ENCODE assay signal across 20 cellular contexts in genomic region chr1:230939806-230940489, GRCh38.
"Had no signal": no experiment of that assay in that cellular context is flagged by ENCODE, and none has a peak within 500 bp of the region (broad histone marks: within the 10 kb centered on the region; RNA-seq: fewer than 3 reads in every experiment).

No MANE protein-coding gene starts in this region.

- H3K4me1 ChIP-seq: right atrium auricular region had no signal

- H3K4me3 Mint-ChIP-seq: activated naive CD4-positive, alpha-beta T cell treated with anti-CD3 and anti-CD28 coated beads for 36 hours; memory B cell; natural killer cell; T-helper 2 cell treated with Interferon-gamma antibody and Interleukin-4, amounts not matched to agents 5 μg/mL and 100 μg/mL, for 36 hours; type B pancreatic cell had no signal

- H3K27ac Mint-ChIP-seq: activated naive CD4-positive, alpha-beta T cell treated with anti-CD3 and anti-CD28 coated beads for 36 hours; activated T-helper 2 cell treated with anti-CD3 and anti-CD28 coated beads, Interferon-gamma antibody, Interleukin-2, Interleukin-4, amounts not matched to agents 10 μg/mL and 5 μg/mL and 100 μg/mL, durations not matched to agents 14 hours and 24 hours and 36 hours; T-helper 2 cell treated with Interferon-gamma antibody and Interleukin-4, amounts not matched to agents 5 μg/mL and 100 μg/mL, for 36 hours had no signal

- H3K27me3 Mint-ChIP-seq: memory B cell, type B pancreatic cell had no signal

- FAIRE-seq: kidney had no signal

- H3K9me3 Mint-ChIP-seq: activated naive CD4-positive, alpha-beta T cell treated with anti-CD3 and anti-CD28 coated beads for 36 hours; activated T-helper 2 cell treated with anti-CD3 and anti-CD28 coated beads, Interferon-gamma antibody, Interleukin-2, Interleukin-4, amounts not matched to agents 10 μg/mL and 5 μg/mL and 100 μg/mL, durations not matched to agents 14 hours and 24 hours and 36 hours; memory B cell; natural killer cell; T-helper 2 cell treated with Interferon-gamma antibody and Interleukin-4, amounts not matched to agents 5 μg/mL and 100 μg/mL, for 36 hours; type B pancreatic cell had no signal

- H3K27ac ChIP-seq: esophagus muscularis mucosa, hepatocyte, right atrium auricular region, skin epidermis had no signal

- DNase-seq: activated CD4-positive, alpha-beta T cell treated with anti-CD3 and anti-CD28 coated beads, Interleukin-2, amount 50 U/mL, for 1 hour; activated naive CD4-positive, alpha-beta T cell treated with anti-CD3 and anti-CD28 coated beads for 36 hours; cortex of kidney; effector CD4-positive, alpha-beta T cell; kidney; left ventricle myocardium superior; mucosa of descending colon; natural killer cell; stimulated activated CD4-positive, alpha-beta T cell treated with anti-CD3 and anti-CD28 coated beads, Interleukin-15, amount 100 ng/mL, for 24 hours; stimulated activated CD4-positive, alpha-beta T cell treated with anti-CD3 and anti-CD28 coated beads, Interleukin-4, amount 100 ng/mL, for 24 hours; stimulated activated naive CD4-positive, alpha-beta T cell treated with Interleukin-2 at 50 U/mL for 16 hours had no signal

- H3K4me3 ChIP-seq: esophagus muscularis mucosa, hepatocyte, mucosa of descending colon, right atrium auricular region, skin epidermis had no signal

- ATAC-seq: activated CD4-positive, CD25-positive, alpha-beta regulatory T cell treated with anti-CD3 and anti-CD28 coated beads, Interleukin-2, amount 50 U/mL, for 24 hours; left ventricle myocardium superior; natural killer cell had no signal

- H3K27me3 ChIP-seq: esophagus muscularis mucosa, hepatocyte, right atrium auricular region had no signal

- H3K9me3 ChIP-seq: esophagus muscularis mucosa, mucosa of descending colon, right atrium auricular region had no signal
